2 cellular contexts compared by ENCODE assay signal in genomic region chr14:52824479-52824878, GRCh38.
TF ChIP-seq lines count a peak whose summit lies in the region.

No MANE protein-coding gene starts in this region.

TF ChIP-seq in A549, 52 proteins besides CTCF, POLR2A, EP300 and RAD21:
- peak; percentile 57 for TF ChIP-seq MAFK (IDR thresholded peaks at IDR 0.05; ENCODE audit: partially characterized antibody)
- no peak for TF ChIP-seq RNF2 (IDR thresholded peaks at IDR 0.05; ENCODE audit: borderline replicate concordance, low read depth)
TF ChIP-seq in A549: peak in this region for 1.

TF ChIP-seq in IMR-90, 13 proteins besides CTCF, POLR2A, EP300 and RAD21:
- peak; percentile 70 for TF ChIP-seq MAFK (IDR thresholded peaks at IDR 0.05; ENCODE audit: low read depth, low read length)
- no peak for TF ChIP-seq CHD1 (IDR thresholded peaks at IDR 0.05; ENCODE audit: low read depth, low read length)
- TF ChIP-seq MXI1 (IDR thresholded peaks at IDR 0.05; ENCODE audit: borderline replicate concordance, low read depth, low read length), result no peak
- TF ChIP-seq, protein P1, sequence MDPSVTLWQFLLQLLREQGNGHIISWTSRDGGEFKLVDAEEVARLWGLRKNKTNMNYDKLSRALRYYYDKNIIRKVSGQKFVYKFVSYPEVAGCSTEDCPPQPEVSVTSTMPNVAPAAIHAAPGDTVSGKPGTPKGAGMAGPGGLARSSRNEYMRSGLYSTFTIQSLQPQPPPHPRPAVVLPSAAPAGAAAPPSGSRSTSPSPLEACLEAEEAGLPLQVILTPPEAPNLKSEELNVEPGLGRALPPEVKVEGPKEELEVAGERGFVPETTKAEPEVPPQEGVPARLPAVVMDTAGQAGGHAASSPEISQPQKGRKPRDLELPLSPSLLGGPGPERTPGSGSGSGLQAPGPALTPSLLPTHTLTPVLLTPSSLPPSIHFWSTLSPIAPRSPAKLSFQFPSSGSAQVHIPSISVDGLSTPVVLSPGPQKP (IDR thresholded peaks at IDR 0.05; ENCODE audit: borderline replicate concordance, low read depth, low read length), result no peak
